ENCODE assay signal across 8 cellular contexts in genomic region chr2:171522057-171522803, GRCh38. TPM values are rescaled to one million over a fixed set of nuclear protein-coding genes. Genes with fewer than 3 reads are reported as not detected.
DNase-seq lines count a peak whose midpoint lies in the region; ATAC-seq and TF ChIP-seq lines count a peak whose summit lies in the region.

CYBRD1 (plus strand) TSS chr2:171522474; CDS start chr2:171522546, 72 bp downstream.

- no peaks in the 10 kb centered on the region; the same call in 1 of the 2 replicates for H4K20me1 ChIP-seq in BLaER1

- H3K9ac ChIP-seq in BLaER1, result no peak within 1 kb of the TSS

- H3K9me3 Mint-ChIP-seq in dendritic cell treated with granulocyte-macrophage colony-stimulating factor and Interleukin-4, amounts not matched to agents 40 ng/mL and 50 ng/mL, for 4 days, result no peaks in the 10 kb centered on the region

- peaks cover 29% of the 10 kb centered on the region for H3K4me1 Mint-ChIP-seq in dendritic cell treated with granulocyte-macrophage colony-stimulating factor and Interleukin-4, amounts not matched to agents 40 ng/mL and 50 ng/mL, for 4 days (ENCODE audit: low read depth)

- intact Hi-C loops in dendritic cell treated with granulocyte-macrophage colony-stimulating factor and Interleukin-4, amounts not matched to agents 40 ng/mL and 50 ng/mL, for 4 days (cut with micrococcal nuclease), result loop anchor here (2.0 kb wide), 1 partner anchor 87 kb away; the partner anchor contains the start of gene DCAF17

- no peaks in the 10 kb centered on the region for H3K36me3 ChIP-seq in BLaER1

- H3K9me3 ChIP-seq in BLaER1, result peaks cover 16% of the 10 kb centered on the region; the same call in 1 of the 2 replicates

- peaks cover 7% of the 10 kb centered on the region; the same call in 1 of the 2 replicates for H3K4me1 ChIP-seq in BLaER1

- peak within 1 kb of the TSS; percentile 61 for H3K4me3 ChIP-seq in BLaER1

- H3K27me3 ChIP-seq in BLaER1, result peaks cover 59% of the 10 kb centered on the region

- H3K27me3 Mint-ChIP-seq in dendritic cell treated with granulocyte-macrophage colony-stimulating factor and Interleukin-4, amounts not matched to agents 40 ng/mL and 50 ng/mL, for 4 days, result no peaks in the 10 kb centered on the region

- peaks cover 10% of the 10 kb centered on the region for H3K36me3 Mint-ChIP-seq in dendritic cell treated with granulocyte-macrophage colony-stimulating factor and Interleukin-4, amounts not matched to agents 40 ng/mL and 50 ng/mL, for 4 days (ENCODE audit: low read depth)

- H3K4me2 ChIP-seq in BLaER1, result peak within 1 kb of the TSS; percentile 70

- no peak within 1 kb of the TSS for H3K27ac ChIP-seq in BLaER1

- peak within 1 kb of the TSS; percentile 84 for H3K4me3 Mint-ChIP-seq in dendritic cell treated with granulocyte-macrophage colony-stimulating factor and Interleukin-4, amounts not matched to agents 40 ng/mL and 50 ng/mL, for 4 days

- peak; percentile 63 for ATAC-seq in GM18867 (IDR thresholded peaks at IDR 0.05; ENCODE audit: unreplicated experiment)
- ATAC-seq in HG03280 (IDR thresholded peaks at IDR 0.05; ENCODE audit: unreplicated experiment), result peak; percentile 54
- ATAC-seq in SK-N-SH treated with all-trans-retinoic acid at 6 μM for 48 hours, result peak; percentile 75
- peak; percentile 72 for ATAC-seq in left lobe of liver

- H3K27ac Mint-ChIP-seq in dendritic cell treated with granulocyte-macrophage colony-stimulating factor and Interleukin-4, amounts not matched to agents 40 ng/mL and 50 ng/mL, for 4 days, result peak within 1 kb of the TSS; percentile 85

- peak; percentile 79 for DNase-seq in left lobe of liver (ENCODE audit: low spot score)
- DNase-seq in stimulated activated CD8-positive, alpha-beta memory T cell treated with anti-CD3 and anti-CD28 coated beads, Interleukin-2, amount 100 ng/mL, for 48 hours (ENCODE audit: low read depth in 2 of 2), result peak; percentile 7 to 21
- no peak for DNase-seq in NCI-H2171 treated with DMSO at 0.1 percent for 48 hours (lab: John Stamatoyannopoulos, UW)

TF ChIP-seq in SK-N-SH treated with all-trans-retinoic acid at 6 μM for 48 hours, 23 proteins besides CTCF, POLR2A, EP300 and RAD21:
- TF ChIP-seq ZNF565 (CRISPR knock-in tag; conservative IDR thresholded peaks at IDR 0.05; ENCODE audit: low read depth), result no peak
- TF ChIP-seq PPARA (CRISPR knock-in tag; IDR thresholded peaks at IDR 0.05; ENCODE audit: borderline replicate concordance), result no peak
- peak; percentile 95; the same call in 1 of the 2 replicates for TF ChIP-seq PATZ1 (CRISPR knock-in tag; IDR thresholded peaks at IDR 0.05; ENCODE audit: borderline replicate concordance)
- no peak for TF ChIP-seq POU6F1 (CRISPR knock-in tag; IDR thresholded peaks at IDR 0.05; ENCODE audit: borderline replicate concordance, low read depth)
TF ChIP-seq in SK-N-SH treated with all-trans-retinoic acid at 6 μM for 48 hours: peak in this region for 1.

RNA-seq across cellular contexts. Expression of gene CYBRD1, which starts in this region (rescaled TPM):
- total RNA-seq in left lobe of liver, result 12.5 TPM
